22 cellular contexts compared by ENCODE assay signal in the genomic region with DNA sequence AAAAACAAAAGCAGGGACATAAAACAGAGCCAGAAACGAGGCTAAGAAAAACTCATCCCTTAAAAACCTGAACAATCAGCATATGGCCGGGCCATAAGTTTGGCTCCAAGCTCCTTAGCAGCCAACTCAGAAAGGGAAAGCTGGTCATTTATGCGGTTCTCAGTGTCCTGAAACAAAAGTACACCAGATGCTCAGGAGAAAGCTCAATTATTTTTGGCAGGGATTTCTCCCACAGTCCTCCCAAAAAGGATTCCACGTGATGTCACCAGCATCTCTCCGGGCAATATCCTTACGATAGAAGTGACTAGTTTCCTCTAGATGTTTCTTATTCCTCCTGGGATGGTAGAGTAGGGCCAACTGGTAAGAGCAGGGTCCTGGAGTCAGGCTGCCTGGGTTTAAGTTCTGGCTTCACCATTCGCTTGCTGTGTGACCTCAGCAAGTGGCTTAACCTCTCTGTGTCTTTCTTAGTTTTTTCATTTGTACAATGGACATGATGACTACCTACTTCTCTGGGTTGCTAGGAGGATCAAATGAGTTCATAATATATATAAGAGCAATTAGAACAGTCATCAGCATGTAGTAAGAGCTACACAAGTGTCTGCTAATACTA.
"Had no signal": no experiment of that assay in that cellular context is flagged by ENCODE, and none has a peak within 500 bp of the region (broad histone marks: within the 10 kb centered on the region; RNA-seq: fewer than 3 reads in every experiment).

No MANE protein-coding gene starts in this region.

- H3K9me3 ChIP-seq: breast epithelium, lower lobe of right lung, psoas muscle, thyroid gland, upper lobe of right lung had no signal

- H3K4me3 ChIP-seq: breast epithelium, coronary artery, lower lobe of right lung, psoas muscle, thyroid gland, upper lobe of right lung had no signal

- ATAC-seq: left lobe of liver; lower lobe of right lung; naive thymus-derived CD8-positive, alpha-beta T cell; psoas muscle; right cardiac atrium; stimulated activated naive CD8-positive, alpha-beta T cell treated with anti-CD3 and anti-CD28 coated beads, Interleukin-15, Interleukin-2, amounts not matched to agents 100 U/mL and 50 U/mL, for 24 hours; upper lobe of right lung had no signal

- DNase-seq: activated B cell treated with CpG ODN at 0.5 μM for 24 hours; activated CD4-positive, alpha-beta memory T cell treated with anti-CD3 and anti-CD28 coated beads for 36 hours; activated CD4-positive, alpha-beta T cell treated with anti-CD3 and anti-CD28 coated beads for 4 hours; activated naive CD4-positive, alpha-beta T cell treated with Interleukin-2 at 50 U/mL for 16 hours; activated naive CD8-positive, alpha-beta T cell treated with anti-CD3 and anti-CD28 coated beads, Interleukin-2, amount 10 ng/mL, durations not matched to agents 7 days and 5 days; activated T-cell treated with anti-CD3 and anti-CD28 coated beads, Interleukin-2, amount 50 U/mL, for 48 hours; amniotic stem cell; foreskin melanocyte; lower lobe of right lung; naive thymus-derived CD8-positive, alpha-beta T cell; psoas muscle; stimulated activated CD4-positive, alpha-beta T cell treated with anti-CD3 and anti-CD28 coated beads, Interleukin-12 subunit alpha, Interleukin-12 subunit beta, amount 100 ng/mL, for 4 hours; stimulated activated CD4-positive, alpha-beta T cell treated with anti-CD3 and anti-CD28 coated beads, Interleukin-4, amount 100 ng/mL, for 4 hours; stimulated activated naive CD8-positive, alpha-beta T cell treated with anti-CD3 and anti-CD28 coated beads, Interleukin-15, Interleukin-2, amounts not matched to agents 100 U/mL and 50 U/mL, for 24 hours; T1000; thyroid gland; upper lobe of right lung had no signal

- H3K4me1 ChIP-seq: breast epithelium, lower lobe of right lung, psoas muscle, thyroid gland, upper lobe of right lung had no signal

- H3K36me3 ChIP-seq: breast epithelium, lower lobe of right lung, thyroid gland, upper lobe of right lung had no signal

- H3K27me3 ChIP-seq: breast epithelium, thyroid gland, upper lobe of right lung had no signal

- H3K27ac ChIP-seq: breast epithelium, coronary artery, epithelial cell of prostate, lower lobe of right lung, psoas muscle, thyroid gland, upper lobe of right lung had no signal
